Comparison of ENCODE assay signal across 8 cellular contexts in the genomic region with DNA sequence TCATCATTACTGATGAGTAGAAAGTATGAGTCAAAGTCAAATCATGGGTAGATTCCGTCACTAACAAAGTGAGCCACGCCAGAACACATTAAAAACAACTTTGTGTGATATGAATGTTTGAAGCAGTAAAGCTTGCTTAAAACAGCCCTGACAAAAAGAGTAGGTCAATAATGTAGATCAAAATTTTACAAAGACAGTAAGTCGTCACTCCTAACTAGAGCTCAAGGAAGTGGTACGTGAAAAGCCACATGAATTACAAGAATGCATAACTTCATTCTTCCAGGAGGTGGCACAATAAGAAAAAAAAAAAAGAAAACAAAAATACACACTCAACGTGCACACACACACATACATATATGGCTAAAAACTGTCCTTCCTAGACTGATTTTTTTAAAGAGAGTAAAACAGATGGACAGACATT.
DNase-seq lines count a peak whose midpoint lies in the region; ATAC-seq and TF ChIP-seq lines count a peak whose summit lies in the region.

No MANE protein-coding gene starts in this region.

- peaks cover 5 to 18% (median 5%) of the 10 kb centered on the region in 3 donors for H3K36me3 ChIP-seq in tibial artery

- peaks cover 30% of the 10 kb centered on the region for H3K4me1 Mint-ChIP-seq in activated CD8-positive, alpha-beta memory T cell treated with anti-CD3 and anti-CD28 coated beads, Interleukin-2, amount 10 ng/mL, durations not matched to agents 7 days and 5 days
- H3K4me1 Mint-ChIP-seq in T-helper 17 cell: peaks cover 19% of the 10 kb centered on the region

- no peaks in the 10 kb centered on the region for H3K27me3 Mint-ChIP-seq in activated CD8-positive, alpha-beta memory T cell treated with anti-CD3 and anti-CD28 coated beads, Interleukin-2, amount 10 ng/mL, durations not matched to agents 7 days and 5 days
- H3K27me3 Mint-ChIP-seq in T-helper 17 cell: no peaks in the 10 kb centered on the region

- H3K27me3 ChIP-seq in foreskin keratinocyte (no peaks in the 10 kb centered on the region), tibial artery (no peaks in the 10 kb centered on the region)

- H3K4me3 Mint-ChIP-seq in activated CD8-positive, alpha-beta memory T cell treated with anti-CD3 and anti-CD28 coated beads, Interleukin-2, amount 10 ng/mL, durations not matched to agents 7 days and 5 days: peak overlapping the region; percentile 66
- peak overlapping the region; percentile 58 for H3K4me3 Mint-ChIP-seq in T-helper 17 cell

- H3K27ac ChIP-seq in foreskin keratinocyte: peak overlapping the region; percentile 15
- H3K27ac ChIP-seq in tibial artery: no peak overlapping the region

- H3K36me3 Mint-ChIP-seq in activated CD8-positive, alpha-beta memory T cell treated with anti-CD3 and anti-CD28 coated beads, Interleukin-2, amount 10 ng/mL, durations not matched to agents 7 days and 5 days: peaks cover 13% of the 10 kb centered on the region
- peaks cover 5% of the 10 kb centered on the region for H3K36me3 Mint-ChIP-seq in T-helper 17 cell (ENCODE audit: low read depth)

- DNase-seq in activated CD8-positive, alpha-beta memory T cell treated with anti-CD3 and anti-CD28 coated beads, Interleukin-2, amount 10 ng/mL, durations not matched to agents 7 days and 5 days: no peak
- DNase-seq in activated CD8-positive, alpha-beta memory T cell treated with anti-CD3 and anti-CD28 coated beads for 24 hours: no peak
- DNase-seq in HS-27A (ENCODE audit: low read depth) (peak; percentile 31), T-helper 17 cell (no peak), foreskin keratinocyte (peak; percentile 35 to 59), OCI-M2 (lab: John Stamatoyannopoulos, UW; ENCODE audit: unreplicated experiment) (no peak), tibial artery (no peak)

- intact Hi-C loops in tibial artery (cut with DNase I; ENCODE audit: low total_unique reads): no loop called here

- TF ChIP-seq CTCF in foreskin keratinocyte (conservative IDR thresholded peaks at IDR 0.05) (peak; percentile 53), tibial artery (IDR thresholded peaks at IDR 0.05) (peak in 1 of 2 experiments; percentile 14)

- no peaks in the 10 kb centered on the region for H3K9me3 ChIP-seq in T-helper 17 cell (ENCODE audit: control insufficient read depth, low read length, poor library complexity, severe bottlenecking)
- H3K9me3 ChIP-seq in tibial artery: no peaks in the 10 kb centered on the region

- H3K4me1 ChIP-seq in foreskin keratinocyte: no peaks in the 10 kb centered on the region
- H3K4me1 ChIP-seq in tibial artery: peaks cover 0 to 23% (median 0%) of the 10 kb centered on the region in 4 donors

- peak overlapping the region; percentile 96 for H3K27ac Mint-ChIP-seq in activated CD8-positive, alpha-beta memory T cell treated with anti-CD3 and anti-CD28 coated beads, Interleukin-2, amount 10 ng/mL, durations not matched to agents 7 days and 5 days
- peak overlapping the region; percentile 85 for H3K27ac Mint-ChIP-seq in T-helper 17 cell

- CTCF ChIA-PET in activated CD8-positive, alpha-beta memory T cell treated with anti-CD3 and anti-CD28 coated beads, Interleukin-2, amount 10 ng/mL, durations not matched to agents 7 days and 5 days (lab: Charles Lee): interaction anchor here (0.5 to 2.0 kb wide), 19 partner anchors 10 to 792 kb away, joined by 3 to 14 read pairs (median 3); a partner anchor contains a TSS

- no peaks in the 10 kb centered on the region for H3K9me3 Mint-ChIP-seq in activated CD8-positive, alpha-beta memory T cell treated with anti-CD3 and anti-CD28 coated beads, Interleukin-2, amount 10 ng/mL, durations not matched to agents 7 days and 5 days (ENCODE audit: low read depth)

- peak; percentile 86 for ATAC-seq in activated CD8-positive, alpha-beta memory T cell treated with anti-CD3 and anti-CD28 coated beads, Interleukin-2, amount 10 ng/mL, durations not matched to agents 7 days and 5 days
- ATAC-seq in GM21526 (IDR thresholded peaks at IDR 0.05; ENCODE audit: low FRiP score, unreplicated experiment) (peak; percentile 91), T-helper 17 cell (peak; percentile 97), foreskin keratinocyte (peak; percentile 80)

- no peak overlapping the region for H3K4me3 ChIP-seq in tibial artery

Comparison
In these comparisons a context has a peak if more than half of its experiments do, and no peak if none do; other contexts are left out.
1. DNase-seq: peak in HS-27A (single experiment) and foreskin keratinocyte (2 of 2); none in activated CD8-positive, alpha-beta memory T cell treated with anti-CD3 and anti-CD28 coated beads, Interleukin-2, amount 10 ng/mL, durations not matched to agents 7 days and 5 days (single experiment), activated CD8-positive, alpha-beta memory T cell treated with anti-CD3 and anti-CD28 coated beads for 24 hours (single experiment), T-helper 17 cell (0 of 3), OCI-M2 (single experiment) and tibial artery (0 of 2).
2. Peak in every context shown above with its lines, with median percentiles within 50 percentile points of each other: ATAC-seq.